In genomic region chr3:165868088-165868487, GRCh38 we compare ENCODE assay signal across 26 cellular contexts. TPM values are rescaled to one million over a fixed set of nuclear protein-coding genes. Genes with fewer than 3 reads are reported as not detected.
"Had no signal": no experiment of that assay in that cellular context is flagged by ENCODE, and none has a peak within 500 bp of the region (broad histone marks: within the 10 kb centered on the region; RNA-seq: fewer than 3 reads in every experiment).

No MANE protein-coding gene starts in this region.

- H3K27me3 ChIP-seq: neural progenitor cell, ovary, right lobe of liver, sigmoid colon, stomach, thyroid gland, tibial nerve, upper lobe of left lung, uterus had no signal

- H3K4me1 ChIP-seq: neural progenitor cell, parathyroid adenoma, psoas muscle, right lobe of liver, sigmoid colon, stomach, thyroid gland, tibial nerve, upper lobe of left lung, uterus had no signal

- H3K36me3 ChIP-seq: neural progenitor cell, ovary, right lobe of liver, sigmoid colon, stomach, thoracic aorta, thyroid gland, tibial nerve, upper lobe of left lung, uterus had no signal

- DNase-seq: naive thymus-derived CD4-positive, alpha-beta T cell; natural killer cell; occipital lobe; ovary; psoas muscle; right cardiac atrium; right lobe of liver; sigmoid colon; small intestine; stimulated activated CD4-positive, alpha-beta T cell treated with anti-CD3 and anti-CD28 coated beads, Interleukin-12 subunit alpha, Interleukin-12 subunit beta, amount 100 ng/mL, for 4 hours; stimulated activated CD4-positive, alpha-beta T cell treated with anti-CD3 and anti-CD28 coated beads, Interleukin-1b, Interleukin-23, amount 100 ng/mL, for 48 hours; stimulated activated CD4-positive, alpha-beta T cell treated with anti-CD3 and anti-CD28 coated beads, Interleukin-4, amount 100 ng/mL, for 1 hour; stimulated activated CD4-positive, alpha-beta T cell treated with anti-CD3 and anti-CD28 coated beads, Interleukin-4, amount 100 ng/mL, for 4 hours; stimulated activated CD8-positive, alpha-beta memory T cell treated with anti-CD3 and anti-CD28 coated beads, Interleukin-4, amount 100 ng/mL, for 48 hours; stimulated activated naive B cell treated with anti-CD40 and anti-IgM and Interleukin-4, amounts not matched to agents 10 μg/mL and 1 μg/mL and 100 μg/mL, for 72 hours; stimulated activated naive CD4-positive, alpha-beta T cell treated with Interleukin-2 at 50 U/mL for 16 hours; stomach; thyroid gland; trophoblast cell; upper lobe of left lung; uterus had no signal

- H3K4me3 ChIP-seq: neural progenitor cell, ovary, psoas muscle, right lobe of liver, sigmoid colon, stomach, thoracic aorta, thyroid gland, tibial nerve, upper lobe of left lung, uterus had no signal

- H3K9me3 ChIP-seq: ovary, psoas muscle, right lobe of liver, thoracic aorta, thyroid gland, upper lobe of left lung, uterus had no signal

- H3K27ac ChIP-seq: neural progenitor cell, ovary, parathyroid adenoma, psoas muscle, right lobe of liver, sigmoid colon, stomach, thoracic aorta, thyroid gland, tibial nerve, upper lobe of left lung, uterus had no signal

- ATAC-seq: naive thymus-derived CD4-positive, alpha-beta T cell; natural killer cell; psoas muscle; right cardiac atrium; stimulated activated naive B cell treated with anti-CD40 and anti-IgM and Interleukin-4, amounts not matched to agents 10 μg/mL and 1 μg/mL and 100 μg/mL, for 72 hours had no signal

RNA-seq across cellular contexts. Expression of gene BCHE, which starts 30.9 kb away (rescaled TPM):
- total RNA-seq: naive thymus-derived CD4-positive, alpha-beta T cell; natural killer cell; osteoblast had no signal
- polyA plus RNA-seq: naive thymus-derived CD4-positive, alpha-beta T cell had no signal
